13 cellular contexts compared by ENCODE assay signal in the genomic region with DNA sequence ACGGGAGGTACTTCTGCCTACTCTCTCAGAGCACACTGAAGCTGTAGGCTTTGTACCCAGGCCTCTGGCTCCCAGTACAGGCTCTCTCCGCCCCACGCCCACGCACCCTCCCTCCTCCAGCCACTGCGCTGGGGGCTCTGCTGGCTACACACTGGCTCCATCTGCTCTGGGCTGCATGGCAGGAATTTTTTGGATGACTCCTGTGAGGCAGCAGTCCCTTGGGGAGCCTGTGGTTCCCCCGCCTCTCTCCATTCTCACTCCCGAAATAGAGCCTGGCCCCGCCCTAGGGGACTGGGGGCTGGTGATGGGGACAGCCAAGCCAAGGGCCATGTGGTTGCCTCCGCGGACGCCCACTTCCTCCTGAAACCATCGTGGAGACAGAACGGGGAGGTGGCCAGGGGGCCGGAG. TPM values are rescaled to one million over a fixed set of nuclear protein-coding genes. Genes with fewer than 3 reads are reported as not detected.
DNase-seq lines count a peak whose midpoint lies in the region; ATAC-seq, FAIRE-seq and TF ChIP-seq lines count a peak whose summit lies in the region.
"Had no signal": no experiment of that assay in that cellular context is flagged by ENCODE, and none has a peak within 500 bp of the region (broad histone marks: within the 10 kb centered on the region; RNA-seq: fewer than 3 reads in every experiment).

No MANE protein-coding gene starts in this region.

- no peak for FAIRE-seq in H1 (lab: Jason Lieb, UNC)
- FAIRE-seq: H54 had no signal

- no peak overlapping the region for H3K27ac Mint-ChIP-seq in T-cell
- H3K27ac Mint-ChIP-seq: CD8-positive, alpha-beta T cell had no signal

- H3K56ac ChIP-seq in H1 (replicated peaks; ENCODE audit: insufficient read length, low read depth, low read length) = no peak overlapping the region

- no peak for TF ChIP-seq RAD21 in H1 (IDR thresholded peaks at IDR 0.05 in 1 of 2, conservative IDR thresholded peaks at IDR 0.05 in 1 of 2; ENCODE audit: low read depth in 2 of 2, low read length in 2 of 2)

- H3K27me3 ChIP-seq in BLaER1 = no peaks in the 10 kb centered on the region; the same call in 1 of the 2 replicates
- no peaks in the 10 kb centered on the region; a peak in 2 of 7 replicates for H3K27me3 ChIP-seq in H1 (replicated peaks in 1 of 4; ENCODE audit: control insufficient read depth in 3 of 4, extremely low read depth in 1 of 4, insufficient read depth in 3 of 4, low read length in 3 of 4)
- peaks cover 26% of the 10 kb centered on the region for H3K27me3 ChIP-seq in osteoblast (ENCODE audit: insufficient read depth, low read length)

- H3K79me2 ChIP-seq in H1 (ENCODE audit: control insufficient read depth in 1 of 2, insufficient read depth in 2 of 2, low read length in 2 of 2) (no peaks in the 10 kb centered on the region), osteoblast (ENCODE audit: insufficient read depth, low read length) (no peaks in the 10 kb centered on the region)

- TF ChIP-seq POLR2A in NB4 (IDR thresholded peaks at IDR 0.05; ENCODE audit: extremely low read depth, insufficient read length) (no peak), H1 (IDR thresholded peaks at IDR 0.05; ENCODE audit: control extremely low read depth in 1 of 2, low read depth in 2 of 2, low read length in 2 of 2) (no peak)

- H3K4me1 ChIP-seq in BLaER1 (peaks cover 47% of the 10 kb centered on the region), H1 (replicated peaks in 1 of 4; ENCODE audit: control insufficient read depth in 3 of 4, insufficient read depth in 4 of 4, low read length in 3 of 4) (peaks cover 0 to 12% (median 7%) of the 10 kb centered on the region in 4 experiments; a peak in 6 of 7 replicates), osteoblast (ENCODE audit: insufficient read depth, low read length) (peaks cover 13% of the 10 kb centered on the region)

- H3K36me3 ChIP-seq in BLaER1 (no peaks in the 10 kb centered on the region), H1 (ENCODE audit: control insufficient read depth in 2 of 4, insufficient read depth in 4 of 4, low read length in 3 of 4) (no peaks in the 10 kb centered on the region), osteoblast (ENCODE audit: insufficient read depth, low read length) (no peaks in the 10 kb centered on the region)

- no peaks in the 10 kb centered on the region for H3K36me3 Mint-ChIP-seq in T-cell
- H3K36me3 Mint-ChIP-seq: CD8-positive, alpha-beta T cell had no signal

- H3K4me3 ChIP-seq in BLaER1 = no peak overlapping the region
- no peak overlapping the region for H3K4me3 ChIP-seq in NB4 (ENCODE audit: low read depth, low read length)
- H3K4me3 ChIP-seq in H1 (ENCODE audit: extremely low read depth in 1 of 4, insufficient read depth in 2 of 4, low read depth in 3 of 4, low read length in 4 of 4) = no peak overlapping the region
- H3K4me3 ChIP-seq in osteoblast (ENCODE audit: insufficient read depth, low read length) = peak overlapping the region; percentile 42

- H3K14ac ChIP-seq in H1 (ENCODE audit: insufficient read length) = no peak overlapping the region

- H2BK15ac ChIP-seq in H1 (ENCODE audit: low read length) = no peak overlapping the region

- no peaks in the 10 kb centered on the region for H3K23me2 ChIP-seq in H1 (ENCODE audit: low read depth, low read length)

- no peaks in the 10 kb centered on the region for H3K9me3 ChIP-seq in BLaER1
- H3K9me3 ChIP-seq in H1 (ENCODE audit: insufficient read depth in 2 of 2, low read depth in 1 of 2, low read length in 1 of 2) = no peaks in the 10 kb centered on the region
- no peaks in the 10 kb centered on the region for H3K9me3 ChIP-seq in osteoblast (ENCODE audit: low read depth, low read length)

- CTCF ChIA-PET in H1 (lab: Charles Lee; ENCODE audit: partially characterized antibody) (interaction anchor here (0.6 to 3.1 kb wide), 3 partner anchors 20 to 99 kb away, joined by 3 to 7 read pairs (median 3); no protein-coding TSS in a partner anchor), T-cell (lab: Charles Lee) (no interaction called here)

- no peak overlapping the region for H4K8ac ChIP-seq in H1 (ENCODE audit: extremely low read depth, insufficient read depth, low read length)

- no peaks in the 10 kb centered on the region for H4K20me1 ChIP-seq in BLaER1
- H4K20me1 ChIP-seq in H1 (replicated peaks in 1 of 2; ENCODE audit: control insufficient read depth in 1 of 2, insufficient read depth in 2 of 2, low read length in 2 of 2) = no peaks in the 10 kb centered on the region
- H4K20me1 ChIP-seq in osteoblast (ENCODE audit: insufficient read depth, low read length) = no peaks in the 10 kb centered on the region

- 88% methylated on average over 12 of the region's 14 CpGs; no CpG with 5 or more reads in 1 of the 2 experiments for WGBS in H1 (ENCODE audit: extremely low coverage in 1 of 2, insufficient coverage in 1 of 2, insufficient read length in 1 of 2, insufficient replicate concordance in 2 of 2, low coverage in 1 of 2, low lambda C conversion rate in 2 of 2, missing lambda C conversion rate in 1 of 2), 2 experiments

- TF ChIP-seq EP300 in H1 (IDR thresholded peaks at IDR 0.05; ENCODE audit: borderline replicate concordance in 1 of 2, low read depth in 2 of 2, low read length in 2 of 2) = no peak

- no peaks in the 10 kb centered on the region for H3K4me1 Mint-ChIP-seq in T-cell

- no peaks in the 10 kb centered on the region for H3K9me3 Mint-ChIP-seq in T-cell
- H3K9me3 Mint-ChIP-seq: CD8-positive, alpha-beta T cell; effector memory CD8-positive, alpha-beta T cell had no signal

- H3K27ac ChIP-seq in BLaER1 (peak overlapping the region; percentile 46; the same call in 1 of the 2 replicates), H1 (ENCODE audit: low read depth, low read length) (no peak overlapping the region), osteoblast (ENCODE audit: low read depth, low read length) (no peak overlapping the region)

- H3K9ac ChIP-seq in BLaER1 (peak overlapping the region; percentile 53; the same call in 1 of the 2 replicates), H1 (replicated peaks in 1 of 4; ENCODE audit: extremely low read depth in 1 of 4, low read depth in 3 of 4, low read length in 3 of 4) (no peak overlapping the region)

- H2AK5ac ChIP-seq in H1 (ENCODE audit: low read depth, low read length) = no peak overlapping the region

- H2BK120ac ChIP-seq in H1 (replicated peaks; ENCODE audit: low read depth, low read length) = no peak overlapping the region

- POLR2A ChIA-PET in H1 (lab: Charles Lee; ENCODE audit: partially characterized antibody) (no interaction called here), T-cell (lab: Charles Lee) (no interaction called here)

- H4K5ac ChIP-seq in H1 (ENCODE audit: insufficient read length, low read depth, low read length) = no peak overlapping the region

- H3K4me3 Mint-ChIP-seq in T-cell = no peak overlapping the region
- H3K4me3 Mint-ChIP-seq: CD8-positive, alpha-beta T cell; effector memory CD8-positive, alpha-beta T cell had no signal

- peak; percentile 88 for DNase-seq in NB4 (ENCODE audit: low read depth)
- DNase-seq in H1 (ENCODE audit: low read depth in 1 of 2, low spot score in 2 of 2) = no peak
- DNase-seq in osteoblast (ENCODE audit: insufficient read length, low spot score, missing footprints) = peak; percentile 98
- no peak for DNase-seq in LoVo (ENCODE audit: low spot score)
- DNase-seq in T-cell = no peak
- DNase-seq: activated gamma-delta T cell; effector memory CD8-positive, alpha-beta T cell had no signal

- H2BK20ac ChIP-seq in H1 (ENCODE audit: low read length) = no peak overlapping the region

- H3K23ac ChIP-seq in H1 (ENCODE audit: insufficient read length) = no peak overlapping the region

- no peak overlapping the region for H2BK5ac ChIP-seq in H1 (ENCODE audit: low read depth, low read length)

- H3K4ac ChIP-seq in H1 (replicated peaks; ENCODE audit: insufficient read length, low read depth, low read length) = no peak overlapping the region

- TF ChIP-seq CTCF in NB4 (IDR thresholded peaks at IDR 0.05; ENCODE audit: low read depth, low read length) (no peak), H1 (IDR thresholded peaks at IDR 0.05; ENCODE audit: control extremely low read depth in 1 of 3, insufficient read depth in 1 of 3, low read depth in 1 of 3, low read length in 3 of 3) (no peak), osteoblast (IDR thresholded peaks at IDR 0.05; ENCODE audit: extremely low read depth, low read depth, low read length) (no peak)

- H3K79me1 ChIP-seq in H1 (ENCODE audit: low read depth, low read length) = no peaks in the 10 kb centered on the region

- H3K4me2 ChIP-seq in BLaER1 (peak overlapping the region; percentile 84), H1 (ENCODE audit: insufficient read depth in 1 of 2, low read depth in 2 of 2, low read length in 2 of 2) (no peak overlapping the region), osteoblast (ENCODE audit: insufficient read depth, low read length) (peak overlapping the region; percentile 73)

- peaks cover 8 to 19% of the 10 kb centered on the region in 2 donors for H3K27me3 Mint-ChIP-seq in T-cell

- H2AFZ ChIP-seq in H1 (ENCODE audit: low read length) (no peak overlapping the region), osteoblast (ENCODE audit: low read length) (peak overlapping the region; percentile 87)

- no peak for ATAC-seq in HG03520 (IDR thresholded peaks at IDR 0.05; ENCODE audit: unreplicated experiment)
- ATAC-seq in HG03378 (IDR thresholded peaks at IDR 0.05; ENCODE audit: unreplicated experiment) = no peak
- no peak for ATAC-seq in T-cell (replicated peaks in 1 of 4)
- ATAC-seq: CD8-positive, alpha-beta T cell; effector memory CD8-positive, alpha-beta T cell; Panc1 had no signal

- H2BK12ac ChIP-seq in H1 (ENCODE audit: low read depth, low read length) = 0 out of 2 replicates have a peak overlapping the region, but pooled peaks have one; percentile 19

- H4K91ac ChIP-seq in H1 (replicated peaks; ENCODE audit: insufficient read length, low read length) = no peak overlapping the region

- no peak overlapping the region for H3K18ac ChIP-seq in H1 (ENCODE audit: extremely low read depth, low read length)

TF ChIP-seq in H1, 55 proteins besides CTCF, POLR2A, EP300 and RAD21 (continues in another document):
- TF ChIP-seq SUZ12 (IDR thresholded peaks at IDR 0.05; ENCODE audit: low read length) (no peak), HDAC2 (IDR thresholded peaks at IDR 0.05; ENCODE audit: borderline replicate concordance in 1 of 2, low read depth in 2 of 2, low read length in 2 of 2) (no peak), SIRT6 (IDR thresholded peaks at IDR 0.05; ENCODE audit: low read length) (no peak), KDM1A (IDR thresholded peaks at IDR 0.05; ENCODE audit: borderline replicate concordance, low read length) (no peak)

RNA-seq across cellular contexts. Expression of a gene that starts 58.1 kb away (rescaled TPM):
- 13.8 and 14.8 TPM in 2 replicates for total RNA-seq in H1 (2021; fragmentation: NEBNext Ultra II Directional; extraction: Animal tissue kit (Norgen Biotek cat#: 25700))
- polyA plus RNA-seq in H1 (2011; rRNA removed) = 14.6 and 27.3 TPM in 2 replicates
- 15.1 TPM for polyA plus RNA-seq in H1 (2011; cell fraction: cytosol; rRNA removed)
- polyA plus RNA-seq in H1 (2011; cell fraction: nucleus; rRNA removed) = 35.4 TPM
- polyA plus RNA-seq in H1 (2012, experiment 1 of 2) = 4.8 to 12.3 TPM (median 11.4 TPM) in 4 replicates
- polyA plus RNA-seq in H1 (2012, experiment 2 of 2) = 5.9 TPM
- polyA plus RNA-seq in H1 (2013, experiment 1 of 2) = 9.6 TPM
- 8.5 TPM for polyA plus RNA-seq in H1 (2013, experiment 2 of 2)
- polyA minus RNA-seq in H1 (2011; rRNA and poly(A)+ RNA removed) = 10.0 and 12.3 TPM in 2 replicates
- polyA minus RNA-seq in H1 (2011; cell fraction: cytosol; rRNA and poly(A)+ RNA removed) = 11.6 TPM
- 16.3 TPM for polyA minus RNA-seq in H1 (2011; cell fraction: nucleus; rRNA and poly(A)+ RNA removed)
- total RNA-seq in osteoblast (1.1 and 1.5 TPM in 2 replicates), T-cell (under 1 TPM in 2 of 5 donors, not detected in 3; 0.16 to 0.18 TPM)
- total RNA-seq: CD8-positive, alpha-beta T cell had no signal

Comparison
In these comparisons a context has a peak if more than half of its experiments do, and no peak if none do; other contexts are left out.
1. H3K4me2 ChIP-seq: peak in BLaER1 (single experiment) and osteoblast (single experiment); none in H1 (0 of 2).
2. DNase-seq: peak in NB4 (single experiment) and osteoblast (single experiment); none in H1 (0 of 2), LoVo (single experiment) and T-cell (0 of 34).